ENCODE assay signal across 9 cellular contexts in the genomic region with DNA sequence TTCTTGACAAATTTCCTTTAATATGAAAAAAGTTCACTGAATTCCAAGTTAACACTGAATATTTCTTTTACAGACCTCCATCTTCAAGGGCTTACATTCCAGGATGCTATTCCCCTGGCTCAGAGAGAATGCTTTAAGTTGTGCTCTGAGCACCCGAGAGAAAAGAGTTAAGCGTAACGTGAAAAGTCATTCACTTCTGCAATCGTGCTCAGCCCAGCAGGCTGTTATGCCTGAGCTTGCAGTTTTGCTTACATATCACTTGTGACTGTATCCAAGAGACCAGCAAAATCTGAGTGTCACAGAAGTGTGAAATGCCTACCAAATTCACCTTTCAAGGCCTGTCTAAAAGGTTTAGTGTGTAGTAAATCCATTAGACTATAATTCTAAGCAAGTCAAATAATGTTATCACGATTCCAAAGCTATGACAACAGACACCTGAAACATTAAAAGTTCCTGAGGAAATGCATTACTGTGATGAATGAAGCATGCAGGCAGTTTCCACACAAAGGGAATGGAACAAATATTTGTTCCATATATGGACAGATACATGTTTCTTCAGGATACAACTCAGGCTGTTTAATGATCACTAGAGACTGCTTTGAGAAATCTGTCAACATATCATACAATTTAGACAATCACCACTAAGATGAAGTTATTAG. TPM values are rescaled to one million over a fixed set of nuclear protein-coding genes. Genes with fewer than 3 reads are reported as not detected.
DNase-seq lines count a peak whose midpoint lies in the region; ATAC-seq and TF ChIP-seq lines count a peak whose summit lies in the region.
"Had no signal": no experiment of that assay in that cellular context is flagged by ENCODE, and none has a peak within 500 bp of the region (broad histone marks: within the 10 kb centered on the region; RNA-seq: fewer than 3 reads in every experiment).

No MANE protein-coding gene starts in this region.

- H3K9me3 ChIP-seq in duodenal mucosa (ENCODE audit: control insufficient read depth in 1 of 2, low read length in 2 of 2): no peaks in the 10 kb centered on the region
- H3K9me3 ChIP-seq in mucosa of descending colon: no peaks in the 10 kb centered on the region
- no peaks in the 10 kb centered on the region for H3K9me3 ChIP-seq in aorta (ENCODE audit: control insufficient read depth, low read length)

- peaks cover 12% of the 10 kb centered on the region for H3K4me1 Mint-ChIP-seq in activated T-cell treated with anti-CD3 and anti-CD28 coated beads, Interleukin-2, amount 50 U/mL, for 72 hours (ENCODE audit: low read depth)

- H3K4me3 Mint-ChIP-seq in activated T-cell treated with anti-CD3 and anti-CD28 coated beads, Interleukin-2, amount 50 U/mL, for 72 hours: peak overlapping the region in 1 of 2 donors; percentile 56

- H3K36me3 ChIP-seq in duodenal mucosa (ENCODE audit: control insufficient read depth in 1 of 2, insufficient read depth in 2 of 2, low read length in 2 of 2) (peaks cover 5 to 21% of the 10 kb centered on the region in 2 donors), mucosa of descending colon (ENCODE audit: low read depth) (no peaks in the 10 kb centered on the region), aorta (ENCODE audit: control insufficient read depth in 1 of 2, insufficient read depth in 2 of 2, low read length in 1 of 2) (no peaks in the 10 kb centered on the region)

- WGBS in aorta, 2 donors: 2 to 5% methylated on average over 5 of the region's 5 CpGs

- no peak for ATAC-seq in activated T-cell treated with anti-CD3 and anti-CD28 coated beads, Interleukin-2, amount 50 U/mL, for 72 hours (replicated peaks in 1 of 2)
- ATAC-seq in mucosa of descending colon: peak; percentile 52
- ATAC-seq in aorta (ENCODE audit: low FRiP score): peak; percentile 54
- ATAC-seq in GM21717 (IDR thresholded peaks at IDR 0.05; ENCODE audit: unreplicated experiment): no peak

- no peak for DNase-seq in activated T-cell treated with anti-CD3 and anti-CD28 coated beads, Interleukin-2, amount 50 U/mL, for 72 hours
- no peak for DNase-seq in activated T-cell treated with anti-CD3 and anti-CD28 coated beads for 4 hours
- DNase-seq in mucosa of descending colon: no peak
- peak in 1 of 2 donors; percentile 58 for DNase-seq in aorta
- no peak for DNase-seq in NCI-H69 (lab: John Stamatoyannopoulos, UW)
- DNase-seq in AG08396 (ENCODE audit: low spot score): no peak

- H3K9me3 Mint-ChIP-seq in activated T-cell treated with anti-CD3 and anti-CD28 coated beads, Interleukin-2, amount 50 U/mL, for 72 hours: no peaks in the 10 kb centered on the region

- no peak for TF ChIP-seq CTCF in mucosa of descending colon (IDR thresholded peaks at IDR 0.05)

- intact Hi-C loops in mucosa of descending colon (cut with DNase I, micrococcal nuclease) (no loop called here), aorta (cut with DNase I) (no loop called here)

- H3K27me3 ChIP-seq in duodenal mucosa (ENCODE audit: control insufficient read depth in 1 of 2, insufficient read depth in 2 of 2, low read length in 2 of 2) (no peaks in the 10 kb centered on the region), aorta (ENCODE audit: control insufficient read depth in 1 of 2, insufficient read depth in 2 of 2, low read length in 1 of 2) (no peaks in the 10 kb centered on the region)

- H3K27ac ChIP-seq in duodenal mucosa (ENCODE audit: low read depth, low read length) (peak overlapping the region; percentile 57), aorta (ENCODE audit: low read depth in 1 of 2, low read length in 2 of 2) (peak overlapping the region; percentile 57 to 71)
- H3K27ac ChIP-seq: C4-2B had no signal

- H3K4me3 ChIP-seq in duodenal mucosa (ENCODE audit: low read depth in 1 of 2, low read length in 2 of 2) (peak overlapping the region; percentile 9 to 34), mucosa of descending colon (no peak overlapping the region), aorta (ENCODE audit: low read length in 2 of 2) (peak overlapping the region in 1 of 2 donors; percentile 8)

- H3K4me1 ChIP-seq in duodenal mucosa (ENCODE audit: control insufficient read depth in 1 of 2, insufficient read depth in 2 of 2, low read length in 2 of 2): peaks cover 37 to 48% of the 10 kb centered on the region in 2 donors
- peaks cover 33% of the 10 kb centered on the region for H3K4me1 ChIP-seq in mucosa of descending colon (ENCODE audit: low read depth)
- peaks cover 15% of the 10 kb centered on the region in 2 donors for H3K4me1 ChIP-seq in aorta (ENCODE audit: control insufficient read depth in 1 of 2, insufficient read depth in 2 of 2, low read length in 2 of 2)

- no peaks in the 10 kb centered on the region for H3K27me3 Mint-ChIP-seq in activated T-cell treated with anti-CD3 and anti-CD28 coated beads, Interleukin-2, amount 50 U/mL, for 72 hours (ENCODE audit: low read depth)

- H3K9ac ChIP-seq in duodenal mucosa (ENCODE audit: low read depth in 1 of 2, low read length in 2 of 2): no peak overlapping the region

- peaks cover 0 to under 1% of the 10 kb centered on the region in 2 donors for H3K36me3 Mint-ChIP-seq in activated T-cell treated with anti-CD3 and anti-CD28 coated beads, Interleukin-2, amount 50 U/mL, for 72 hours (ENCODE audit: insufficient read depth in 2 of 2)

- peak overlapping the region; percentile 65 for H3K27ac Mint-ChIP-seq in activated T-cell treated with anti-CD3 and anti-CD28 coated beads, Interleukin-2, amount 50 U/mL, for 72 hours

RNA-seq across cellular contexts. Expression of a gene that starts 20.1 kb away (rescaled TPM):
- 10 to 100 TPM; 52.3 to 91.2 TPM for total RNA-seq in activated T-cell treated with anti-CD3 and anti-CD28 coated beads, Interleukin-2, amount 50 U/mL, for 72 hours
- 100 to 1,000 TPM; 268 to 515 (median 274) TPM for total RNA-seq in mucosa of descending colon
- 1,000 to 10,000 TPM in 1 of 2 donors, 100 to 1,000 TPM in 1; 870 to 1,426 TPM for total RNA-seq in aorta
- 100 to 1,000 TPM; 678 to 697 TPM for polyA plus RNA-seq in aorta

Comparison
In these comparisons a context has a peak if more than half of its experiments do, and no peak if none do; other contexts are left out.
1. ATAC-seq: peak in mucosa of descending colon (single experiment) and aorta (single experiment); none in activated T-cell treated with anti-CD3 and anti-CD28 coated beads, Interleukin-2, amount 50 U/mL, for 72 hours (0 of 2) and GM21717 (single experiment).